ENCODE assay signal across 1 cellular context in genomic region chr10:101007099-101007711, GRCh38.
TF ChIP-seq lines count a peak whose summit lies in the region.

No MANE protein-coding gene starts in this region.

TF ChIP-seq in endothelial cell of umbilical vein, 7 proteins besides CTCF, POLR2A, EP300 and RAD21:
- TF ChIP-seq POLR2AphosphoS5 (IDR thresholded peaks at IDR 0.05; ENCODE audit: insufficient read depth, low read depth, low read length) = peak; percentile 17
- no peak for TF ChIP-seq GATA2 (IDR thresholded peaks at IDR 0.05; ENCODE audit: insufficient read depth, insufficient read length, low read depth, low read length)
